ENCODE assay signal across 21 cellular contexts in the genomic region with DNA sequence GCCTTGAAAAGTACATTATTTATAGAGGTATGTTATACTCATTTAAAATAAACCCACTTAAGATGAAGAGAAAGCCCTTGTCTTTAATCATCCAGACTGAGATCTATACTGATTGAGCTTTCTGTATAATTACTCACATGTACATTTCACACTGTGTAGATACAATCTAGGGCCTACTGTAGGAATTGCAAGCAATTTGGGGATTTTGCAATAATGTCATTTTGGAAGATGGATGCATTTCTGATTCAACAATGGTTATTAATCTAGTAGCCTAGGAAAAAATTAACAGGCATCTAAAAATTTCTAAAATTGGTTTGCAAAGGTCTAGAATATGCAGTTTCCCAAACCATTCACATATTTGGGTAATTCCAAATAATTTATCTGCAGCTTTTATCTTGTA.
"Had no signal": no experiment of that assay in that cellular context is flagged by ENCODE, and none has a peak within 500 bp of the region (broad histone marks: within the 10 kb centered on the region; RNA-seq: fewer than 3 reads in every experiment).

No MANE protein-coding gene starts in this region.

- H3K4me3 ChIP-seq: colonic mucosa, lung, skin epidermis, testis, tibial nerve, upper lobe of right lung had no signal

- ATAC-seq: left colon; left ventricle myocardium superior; naive thymus-derived CD4-positive, alpha-beta T cell; sciatic nerve; stimulated activated naive B cell treated with anti-CD40 and anti-IgM and Interleukin-4, amounts not matched to agents 10 μg/mL and 1 μg/mL and 100 μg/mL, for 72 hours; stimulated activated naive CD8-positive, alpha-beta T cell treated with anti-CD3 and anti-CD28 coated beads, Interleukin-15, amount 100 ng/mL, for 72 hours; upper lobe of right lung had no signal

- H3K27ac ChIP-seq: colonic mucosa, foreskin keratinocyte, skin epidermis, testis, upper lobe of right lung had no signal

- H3K4me1 ChIP-seq: colonic mucosa, testis, upper lobe of right lung had no signal

- H3K9me3 ChIP-seq: colonic mucosa, testis, tibial nerve, upper lobe of right lung had no signal

- DNase-seq: colonic mucosa; dermis blood vessel endothelial cell; erythroblast; immature natural killer cell; kidney; left colon; left ventricle myocardium superior; naive thymus-derived CD4-positive, alpha-beta T cell; nephron progenitor cell; posterior cingulate gyrus; stimulated activated CD4-positive, alpha-beta T cell treated with anti-CD3 and anti-CD28 coated beads, Interleukin-2, amount 100 ng/mL, for 24 hours; stimulated activated CD4-positive, alpha-beta T cell treated with anti-CD3 and anti-CD28 coated beads, Interleukin-4, amount 100 ng/mL, for 4 hours; stimulated activated naive B cell treated with anti-CD40 and anti-IgM and Interleukin-4, amounts not matched to agents 10 μg/mL and 1 μg/mL and 100 μg/mL, for 72 hours; stimulated activated naive CD8-positive, alpha-beta T cell treated with anti-CD3 and anti-CD28 coated beads, Interleukin-15, amount 100 ng/mL, for 72 hours; testis; upper lobe of right lung had no signal

- H3K27me3 ChIP-seq: colonic mucosa, foreskin keratinocyte, testis, tibial nerve, upper lobe of right lung had no signal

- H3K36me3 ChIP-seq: colonic mucosa, tibial nerve, upper lobe of right lung had no signal
